Comparison of ENCODE assay signal across 15 cellular contexts in the genomic region with DNA sequence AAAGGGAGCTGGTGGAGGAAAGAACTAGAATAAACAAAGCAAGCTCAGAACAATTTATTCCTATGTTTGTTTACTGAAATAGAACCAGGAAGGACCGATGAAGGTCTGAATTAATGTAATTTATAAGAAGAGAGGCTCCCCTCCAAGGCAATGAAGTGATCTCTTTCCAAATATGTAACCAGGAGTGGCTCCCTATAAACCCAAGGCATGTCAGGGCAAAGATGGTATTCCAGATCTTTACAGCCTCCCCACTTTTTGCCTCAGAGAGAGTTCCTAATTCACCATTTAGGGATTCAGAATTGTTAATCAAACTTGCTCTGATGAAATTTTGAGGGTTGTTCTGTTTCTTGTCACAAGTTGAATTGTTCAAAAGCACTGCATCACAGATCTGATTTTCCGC.
"Had no signal": no experiment of that assay in that cellular context is flagged by ENCODE, and none has a peak within 500 bp of the region (broad histone marks: within the 10 kb centered on the region; RNA-seq: fewer than 3 reads in every experiment).

No MANE protein-coding gene starts in this region.

- ATAC-seq: activated CD8-positive, alpha-beta memory T cell treated with anti-CD3 and anti-CD28 coated beads, Interleukin-2, amount 10 ng/mL, durations not matched to agents 7 days and 5 days; left colon; natural killer cell treated with Interleukin-12 subunit alpha and Interleukin-12 subunit beta and Interleukin-15 and Interleukin-18, amount 100 ng/mL, for 72 hours; stimulated activated naive CD8-positive, alpha-beta T cell treated with anti-CD3 and anti-CD28 coated beads, Interleukin-15, amount 100 ng/mL, for 72 hours had no signal

- H3K4me3 Mint-ChIP-seq: activated CD8-positive, alpha-beta memory T cell treated with anti-CD3 and anti-CD28 coated beads, Interleukin-2, amount 10 ng/mL, durations not matched to agents 7 days and 5 days; activated naive CD8-positive, alpha-beta T cell treated with anti-CD3 and anti-CD28 coated beads for 36 hours; natural killer cell treated with Interleukin-12 subunit alpha and Interleukin-12 subunit beta and Interleukin-15 and Interleukin-18, amount 100 ng/mL, for 72 hours; stimulated activated naive CD8-positive, alpha-beta T cell treated with anti-CD3 and anti-CD28 coated beads, Interleukin-15, amount 100 ng/mL, for 72 hours; T-helper 2 cell treated with Interferon-gamma antibody and Interleukin-4, amounts not matched to agents 5 μg/mL and 100 μg/mL, for 36 hours had no signal

- H3K27ac ChIP-seq: ascending aorta, cardiac muscle cell, colonic mucosa had no signal

- H3K4me1 Mint-ChIP-seq: activated CD8-positive, alpha-beta memory T cell treated with anti-CD3 and anti-CD28 coated beads, Interleukin-2, amount 10 ng/mL, durations not matched to agents 7 days and 5 days; activated naive CD8-positive, alpha-beta T cell treated with anti-CD3 and anti-CD28 coated beads for 36 hours; stimulated activated naive CD8-positive, alpha-beta T cell treated with anti-CD3 and anti-CD28 coated beads, Interleukin-15, amount 100 ng/mL, for 72 hours had no signal

- H3K27me3 Mint-ChIP-seq: activated CD8-positive, alpha-beta memory T cell treated with anti-CD3 and anti-CD28 coated beads, Interleukin-2, amount 10 ng/mL, durations not matched to agents 7 days and 5 days; activated naive CD8-positive, alpha-beta T cell treated with anti-CD3 and anti-CD28 coated beads for 36 hours; natural killer cell treated with Interleukin-12 subunit alpha and Interleukin-12 subunit beta and Interleukin-15 and Interleukin-18, amount 100 ng/mL, for 72 hours; stimulated activated naive CD8-positive, alpha-beta T cell treated with anti-CD3 and anti-CD28 coated beads, Interleukin-15, amount 100 ng/mL, for 72 hours had no signal

- H3K9me3 Mint-ChIP-seq: activated naive CD8-positive, alpha-beta T cell treated with anti-CD3 and anti-CD28 coated beads for 36 hours; T-helper 2 cell treated with Interferon-gamma antibody and Interleukin-4, amounts not matched to agents 5 μg/mL and 100 μg/mL, for 36 hours had no signal

- H3K9me3 ChIP-seq: ascending aorta, colonic mucosa had no signal

- DNase-seq: activated CD4-positive, alpha-beta T cell treated with anti-CD3 and anti-CD28 coated beads for 1 hour; activated CD4-positive, alpha-beta T cell treated with anti-CD3 and anti-CD28 coated beads, Interleukin-2, amount 50 U/mL, for 48 hours; activated CD8-positive, alpha-beta memory T cell treated with anti-CD3 and anti-CD28 coated beads, Interleukin-2, amount 10 ng/mL, durations not matched to agents 7 days and 5 days; activated gamma-delta T cell treated with Interleukin-2 at 50 U/mL for 16 hours; activated naive CD8-positive, alpha-beta T cell treated with anti-CD3 and anti-CD28 coated beads for 36 hours; activated T-cell treated with anti-CD3 and anti-CD28 coated beads, Interleukin-2, amount 50 U/mL, for 48 hours; colonic mucosa; effector CD8-positive, alpha-beta T cell; left colon; stimulated activated CD4-positive, alpha-beta T cell treated with anti-CD3 and anti-CD28 coated beads, Interleukin-4, amount 100 ng/mL, for 4 hours; stimulated activated naive CD8-positive, alpha-beta T cell treated with anti-CD3 and anti-CD28 coated beads, Interleukin-15, amount 100 ng/mL, for 72 hours had no signal

- H3K36me3 ChIP-seq: ascending aorta, cardiac muscle cell, colonic mucosa had no signal

- H3K4me1 ChIP-seq: colonic mucosa had no signal

- H3K36me3 Mint-ChIP-seq: activated CD8-positive, alpha-beta memory T cell treated with anti-CD3 and anti-CD28 coated beads, Interleukin-2, amount 10 ng/mL, durations not matched to agents 7 days and 5 days; activated naive CD8-positive, alpha-beta T cell treated with anti-CD3 and anti-CD28 coated beads for 36 hours had no signal

- H3K27me3 ChIP-seq: ascending aorta, cardiac muscle cell, colonic mucosa had no signal

- H3K4me3 ChIP-seq: ascending aorta, cardiac muscle cell, colonic mucosa had no signal

- H3K27ac Mint-ChIP-seq: activated CD8-positive, alpha-beta memory T cell treated with anti-CD3 and anti-CD28 coated beads, Interleukin-2, amount 10 ng/mL, durations not matched to agents 7 days and 5 days; activated naive CD8-positive, alpha-beta T cell treated with anti-CD3 and anti-CD28 coated beads for 36 hours; natural killer cell treated with Interleukin-12 subunit alpha and Interleukin-12 subunit beta and Interleukin-15 and Interleukin-18, amount 100 ng/mL, for 72 hours; stimulated activated naive CD8-positive, alpha-beta T cell treated with anti-CD3 and anti-CD28 coated beads, Interleukin-15, amount 100 ng/mL, for 72 hours; T-helper 2 cell treated with Interferon-gamma antibody and Interleukin-4, amounts not matched to agents 5 μg/mL and 100 μg/mL, for 36 hours had no signal
